Comparison of ENCODE assay signal across 20 cellular contexts in the genomic region with DNA sequence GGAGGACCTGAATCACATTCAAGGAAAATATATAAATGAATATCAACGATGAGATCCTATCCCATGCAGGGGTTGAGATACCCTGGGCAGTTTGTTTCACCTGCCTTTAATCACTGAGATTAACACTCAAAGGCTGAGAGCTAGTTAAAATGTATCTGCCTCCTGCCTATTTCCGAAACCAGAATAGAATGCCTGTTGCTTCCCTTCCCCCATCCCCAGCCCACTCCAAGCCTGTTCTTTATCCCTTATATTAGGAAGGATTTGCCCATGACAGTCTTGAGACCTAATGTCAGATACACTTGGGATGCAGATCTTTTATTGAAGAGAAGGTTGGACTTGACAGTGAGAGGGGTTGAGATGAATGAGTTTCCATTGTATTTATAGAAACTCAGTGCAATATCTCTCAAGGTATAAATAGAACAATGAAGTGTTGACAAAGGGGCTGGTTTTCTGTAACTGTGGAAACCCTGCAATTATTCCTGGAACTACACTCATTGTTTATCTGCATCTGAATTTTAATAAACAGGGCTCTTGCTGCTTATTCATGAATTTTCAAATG.
"Had no signal": no experiment of that assay in that cellular context is flagged by ENCODE, and none has a peak within 500 bp of the region (broad histone marks: within the 10 kb centered on the region; RNA-seq: fewer than 3 reads in every experiment).

No MANE protein-coding gene starts in this region.

- H3K9me3 Mint-ChIP-seq: activated naive CD4-positive, alpha-beta T cell treated with anti-CD3 and anti-CD28 coated beads, Interleukin-2, amount 50 U/mL, for 72 hours; nephron had no signal

- H3K4me3 ChIP-seq: coronary artery, esophagus squamous epithelium, upper lobe of left lung had no signal

- H3K36me3 Mint-ChIP-seq: activated naive CD4-positive, alpha-beta T cell treated with anti-CD3 and anti-CD28 coated beads, Interleukin-2, amount 50 U/mL, for 72 hours had no signal

- DNase-seq: activated CD4-positive, alpha-beta T cell treated with anti-CD3 and anti-CD28 coated beads for 4 hours; activated CD8-positive, alpha-beta memory T cell treated with anti-CD3 and anti-CD28 coated beads, Interleukin-2, amount 50 U/mL, for 4 hours; activated CD8-positive, alpha-beta T cell treated with anti-CD3 and anti-CD28 coated beads, Interleukin-2, amount 10 ng/mL, durations not matched to agents 7 days and 5 days; activated gamma-delta T cell; activated T-cell treated with anti-CD3 and anti-CD28 coated beads, Interleukin-2, amount 50 U/mL, for 48 hours; amniotic stem cell; central memory CD4-positive, alpha-beta T cell; esophagus squamous epithelium; occipital lobe; small intestine; stimulated activated CD4-positive, alpha-beta T cell treated with anti-CD3 and anti-CD28 coated beads, Interleukin-4, amount 100 ng/mL, for 4 hours; stimulated activated CD8-positive, alpha-beta memory T cell treated with anti-CD3 and anti-CD28 coated beads, Interleukin-4, amount 100 ng/mL, for 48 hours; stimulated activated naive CD8-positive, alpha-beta T cell treated with anti-CD3 and anti-CD28 coated beads, Interleukin-15, Interleukin-2, amounts not matched to agents 100 U/mL and 50 U/mL, for 24 hours; T-helper 17 cell; upper lobe of left lung; WERI-Rb-1 had no signal

- H3K9me3 ChIP-seq: esophagus squamous epithelium, upper lobe of left lung had no signal

- H3K4me3 Mint-ChIP-seq: activated CD8-positive, alpha-beta T cell treated with anti-CD3 and anti-CD28 coated beads, Interleukin-2, amount 10 ng/mL, durations not matched to agents 7 days and 5 days; nephron; T-helper 17 cell had no signal

- H3K27me3 ChIP-seq: esophagus squamous epithelium, upper lobe of left lung had no signal

- H3K36me3 ChIP-seq: esophagus squamous epithelium, upper lobe of left lung, WERI-Rb-1 had no signal

- ATAC-seq: activated CD8-positive, alpha-beta T cell treated with anti-CD3 and anti-CD28 coated beads, Interleukin-2, amount 10 ng/mL, durations not matched to agents 7 days and 5 days; activated naive CD4-positive, alpha-beta T cell treated with anti-CD3 and anti-CD28 coated beads, Interleukin-2, amount 50 U/mL, for 72 hours; stimulated activated naive CD8-positive, alpha-beta T cell treated with anti-CD3 and anti-CD28 coated beads, Interleukin-15, Interleukin-2, amounts not matched to agents 100 U/mL and 50 U/mL, for 24 hours; T-helper 17 cell had no signal

- H3K27ac Mint-ChIP-seq: activated CD8-positive, alpha-beta T cell treated with anti-CD3 and anti-CD28 coated beads, Interleukin-2, amount 10 ng/mL, durations not matched to agents 7 days and 5 days; activated naive CD4-positive, alpha-beta T cell treated with anti-CD3 and anti-CD28 coated beads, Interleukin-2, amount 50 U/mL, for 72 hours; T-helper 17 cell had no signal

- FAIRE-seq: endothelial cell of umbilical vein, small intestine had no signal

- H3K4me1 ChIP-seq: esophagus squamous epithelium, upper lobe of left lung had no signal

- H3K4me1 Mint-ChIP-seq: T-helper 17 cell had no signal

- H3K27ac ChIP-seq: coronary artery, esophagus squamous epithelium, upper lobe of left lung, WERI-Rb-1 had no signal
